In genomic region chr10:78491812-78492211, GRCh38 we compare ENCODE assay signal across 25 cellular contexts.
DNase-seq lines count a peak whose midpoint lies in the region; ATAC-seq and TF ChIP-seq lines count a peak whose summit lies in the region.
"Had no signal": no experiment of that assay in that cellular context is flagged by ENCODE, and none has a peak within 500 bp of the region (broad histone marks: within the 10 kb centered on the region; RNA-seq: fewer than 3 reads in every experiment).

No MANE protein-coding gene starts in this region.

- no peak overlapping the region for H3K4me3 Mint-ChIP-seq in activated naive CD8-positive, alpha-beta T cell treated with anti-CD3 and anti-CD28 coated beads, Interleukin-2, amount 10 ng/mL, durations not matched to agents 7 days and 5 days
- no peak overlapping the region for H3K4me3 Mint-ChIP-seq in activated naive CD8-positive, alpha-beta T cell treated with anti-CD3 and anti-CD28 coated beads for 36 hours
- H3K4me3 Mint-ChIP-seq in activated CD8-positive, alpha-beta T cell treated with anti-CD3 and anti-CD28 coated beads for 36 hours: no peak overlapping the region
- no peak overlapping the region for H3K4me3 Mint-ChIP-seq in stimulated activated effector memory CD8-positive, alpha-beta T cell treated with anti-CD3 and anti-CD28 coated beads, Interleukin-12 subunit alpha, Interleukin-12 subunit beta, amount 100 ng/mL, for 72 hours
- H3K4me3 Mint-ChIP-seq: mesothelial cell of epicardium had no signal

- TF ChIP-seq CTCF in activated CD8-positive, alpha-beta T cell treated with anti-CD3 and anti-CD28 coated beads for 36 hours (IDR thresholded peaks at IDR 0.05): no peak

- DNase-seq in activated naive CD8-positive, alpha-beta T cell treated with anti-CD3 and anti-CD28 coated beads, Interleukin-2, amount 10 ng/mL, durations not matched to agents 7 days and 5 days: no peak
- no peak for DNase-seq in activated naive CD8-positive, alpha-beta T cell treated with anti-CD3 and anti-CD28 coated beads for 36 hours
- DNase-seq in M059J (ENCODE audit: low read depth) (peak; percentile 82), ecto neural progenitor cell (ENCODE audit: low spot score) (no peak)
- DNase-seq in activated CD8-positive, alpha-beta T cell treated with anti-CD3 and anti-CD28 coated beads for 36 hours: peak; percentile 24
- DNase-seq in stimulated activated effector memory CD8-positive, alpha-beta T cell treated with anti-CD3 and anti-CD28 coated beads, Interleukin-12 subunit alpha, Interleukin-12 subunit beta, amount 100 ng/mL, for 72 hours (ENCODE audit: low spot score in 2 of 2): peak in 1 of 2 donors; percentile 15
- DNase-seq: 8988T; activated CD4-positive, alpha-beta T cell treated with anti-CD3 and anti-CD28 coated beads, Interleukin-2, amount 50 U/mL, for 4 hours; activated naive CD4-positive, alpha-beta T cell; activated T-cell treated with anti-CD3 and anti-CD28 coated beads for 4 hours; anterior cingulate cortex; caudate nucleus; DMS 273 treated with DMSO at 0.1 percent for 48 hours; erythroblast; gastrocnemius medialis; NCI-H1417; NCI-H2107; NCI-H526 treated with DMSO at 0.1 percent for 48 hours; SIG-M5; stimulated activated CD4-positive, alpha-beta T cell treated with anti-CD3 and anti-CD28 coated beads, Interleukin-4, amount 100 ng/mL, for 4 hours; WERI-Rb-1 had no signal

- no peak overlapping the region for H3K27ac Mint-ChIP-seq in activated naive CD8-positive, alpha-beta T cell treated with anti-CD3 and anti-CD28 coated beads, Interleukin-2, amount 10 ng/mL, durations not matched to agents 7 days and 5 days
- no peak overlapping the region for H3K27ac Mint-ChIP-seq in activated naive CD8-positive, alpha-beta T cell treated with anti-CD3 and anti-CD28 coated beads for 36 hours
- no peak overlapping the region for H3K27ac Mint-ChIP-seq in activated CD8-positive, alpha-beta T cell treated with anti-CD3 and anti-CD28 coated beads for 36 hours
- no peak overlapping the region for H3K27ac Mint-ChIP-seq in stimulated activated effector memory CD8-positive, alpha-beta T cell treated with anti-CD3 and anti-CD28 coated beads, Interleukin-12 subunit alpha, Interleukin-12 subunit beta, amount 100 ng/mL, for 72 hours
- H3K27ac Mint-ChIP-seq: mesothelial cell of epicardium had no signal

- H3K4me1 Mint-ChIP-seq in activated naive CD8-positive, alpha-beta T cell treated with anti-CD3 and anti-CD28 coated beads, Interleukin-2, amount 10 ng/mL, durations not matched to agents 7 days and 5 days: peaks cover 6% of the 10 kb centered on the region
- no peaks in the 10 kb centered on the region for H3K4me1 Mint-ChIP-seq in activated naive CD8-positive, alpha-beta T cell treated with anti-CD3 and anti-CD28 coated beads for 36 hours
- H3K4me1 Mint-ChIP-seq in activated CD8-positive, alpha-beta T cell treated with anti-CD3 and anti-CD28 coated beads for 36 hours (ENCODE audit: low read depth): peaks cover 4% of the 10 kb centered on the region
- H3K4me1 Mint-ChIP-seq in stimulated activated effector memory CD8-positive, alpha-beta T cell treated with anti-CD3 and anti-CD28 coated beads, Interleukin-12 subunit alpha, Interleukin-12 subunit beta, amount 100 ng/mL, for 72 hours: no peaks in the 10 kb centered on the region
- H3K4me1 Mint-ChIP-seq: mesothelial cell of epicardium had no signal

- H3K9me3 Mint-ChIP-seq in activated naive CD8-positive, alpha-beta T cell treated with anti-CD3 and anti-CD28 coated beads, Interleukin-2, amount 10 ng/mL, durations not matched to agents 7 days and 5 days: peaks cover 5% of the 10 kb centered on the region
- peaks cover 20% of the 10 kb centered on the region for H3K9me3 Mint-ChIP-seq in activated naive CD8-positive, alpha-beta T cell treated with anti-CD3 and anti-CD28 coated beads for 36 hours
- H3K9me3 Mint-ChIP-seq in activated CD8-positive, alpha-beta T cell treated with anti-CD3 and anti-CD28 coated beads for 36 hours: peaks cover 13% of the 10 kb centered on the region
- H3K9me3 Mint-ChIP-seq in stimulated activated effector memory CD8-positive, alpha-beta T cell treated with anti-CD3 and anti-CD28 coated beads, Interleukin-12 subunit alpha, Interleukin-12 subunit beta, amount 100 ng/mL, for 72 hours: peaks cover 15% of the 10 kb centered on the region

- POLR2A ChIA-PET in activated naive CD8-positive, alpha-beta T cell treated with anti-CD3 and anti-CD28 coated beads, Interleukin-2, amount 10 ng/mL, durations not matched to agents 7 days and 5 days (lab: Charles Lee): interaction anchor here (0.6 kb wide), 1 partner anchor 167 kb away, joined by 3 read pairs; no protein-coding TSS in a partner anchor
- POLR2A ChIA-PET in activated CD8-positive, alpha-beta T cell treated with anti-CD3 and anti-CD28 coated beads for 36 hours (lab: Charles Lee): no interaction called here

- CTCF ChIA-PET in activated CD8-positive, alpha-beta T cell treated with anti-CD3 and anti-CD28 coated beads for 36 hours (lab: Charles Lee): no interaction called here

- intact Hi-C loops in activated CD8-positive, alpha-beta T cell treated with anti-CD3 and anti-CD28 coated beads for 36 hours (cut with micrococcal nuclease): no loop called here

- ATAC-seq in activated naive CD8-positive, alpha-beta T cell treated with anti-CD3 and anti-CD28 coated beads, Interleukin-2, amount 10 ng/mL, durations not matched to agents 7 days and 5 days (ENCODE audit: low read depth): peak; percentile 52
- ATAC-seq in activated CD8-positive, alpha-beta T cell treated with anti-CD3 and anti-CD28 coated beads for 36 hours: peak; percentile 60
- peak; percentile 48 for ATAC-seq in stimulated activated effector memory CD8-positive, alpha-beta T cell treated with anti-CD3 and anti-CD28 coated beads, Interleukin-12 subunit alpha, Interleukin-12 subunit beta, amount 100 ng/mL, for 72 hours
- ATAC-seq in GM21717 (IDR thresholded peaks at IDR 0.05; ENCODE audit: unreplicated experiment): no peak
- no peak for ATAC-seq in GM18519 (IDR thresholded peaks at IDR 0.05; ENCODE audit: low FRiP score, unreplicated experiment)
- ATAC-seq: gastrocnemius medialis, HepG2 had no signal

- H3K27me3 Mint-ChIP-seq in activated naive CD8-positive, alpha-beta T cell treated with anti-CD3 and anti-CD28 coated beads, Interleukin-2, amount 10 ng/mL, durations not matched to agents 7 days and 5 days: peaks cover 38% of the 10 kb centered on the region
- H3K27me3 Mint-ChIP-seq in activated naive CD8-positive, alpha-beta T cell treated with anti-CD3 and anti-CD28 coated beads for 36 hours: peaks cover 24% of the 10 kb centered on the region
- peaks cover 10% of the 10 kb centered on the region for H3K27me3 Mint-ChIP-seq in activated CD8-positive, alpha-beta T cell treated with anti-CD3 and anti-CD28 coated beads for 36 hours

- no peaks in the 10 kb centered on the region for H3K36me3 Mint-ChIP-seq in activated naive CD8-positive, alpha-beta T cell treated with anti-CD3 and anti-CD28 coated beads, Interleukin-2, amount 10 ng/mL, durations not matched to agents 7 days and 5 days
- peaks cover 2% of the 10 kb centered on the region for H3K36me3 Mint-ChIP-seq in activated naive CD8-positive, alpha-beta T cell treated with anti-CD3 and anti-CD28 coated beads for 36 hours
- peaks cover 3% of the 10 kb centered on the region for H3K36me3 Mint-ChIP-seq in activated CD8-positive, alpha-beta T cell treated with anti-CD3 and anti-CD28 coated beads for 36 hours (ENCODE audit: low read depth)
- no peaks in the 10 kb centered on the region for H3K36me3 Mint-ChIP-seq in stimulated activated effector memory CD8-positive, alpha-beta T cell treated with anti-CD3 and anti-CD28 coated beads, Interleukin-12 subunit alpha, Interleukin-12 subunit beta, amount 100 ng/mL, for 72 hours

Comparison
In these comparisons a context has a peak if more than half of its experiments do, and no peak if none do; other contexts are left out.
1. ATAC-seq: peak in activated naive CD8-positive, alpha-beta T cell treated with anti-CD3 and anti-CD28 coated beads, Interleukin-2, amount 10 ng/mL, durations not matched to agents 7 days and 5 days (single experiment), activated CD8-positive, alpha-beta T cell treated with anti-CD3 and anti-CD28 coated beads for 36 hours (single experiment) and stimulated activated effector memory CD8-positive, alpha-beta T cell treated with anti-CD3 and anti-CD28 coated beads, Interleukin-12 subunit alpha, Interleukin-12 subunit beta, amount 100 ng/mL, for 72 hours (single experiment); none in GM21717 (single experiment) and GM18519 (single experiment).
2. DNase-seq: peak in M059J (single experiment) and activated CD8-positive, alpha-beta T cell treated with anti-CD3 and anti-CD28 coated beads for 36 hours (single experiment); none in activated naive CD8-positive, alpha-beta T cell treated with anti-CD3 and anti-CD28 coated beads, Interleukin-2, amount 10 ng/mL, durations not matched to agents 7 days and 5 days (single experiment), activated naive CD8-positive, alpha-beta T cell treated with anti-CD3 and anti-CD28 coated beads for 36 hours (single experiment) and ecto neural progenitor cell (single experiment).